Comparison of ENCODE assay signal across 18 cellular contexts in genomic region chr4:8277356-8278008, GRCh38. TPM values are rescaled to one million over a fixed set of nuclear protein-coding genes. Genes with fewer than 3 reads are reported as not detected.
A peak's percentile ranks its signal among the peaks of the same experiment; 100 is the strongest.
DNase-seq lines count a peak whose midpoint lies in the region; ATAC-seq and TF ChIP-seq lines count a peak whose summit lies in the region.
"Had no signal": no experiment of that assay in that cellular context is flagged by ENCODE, and none has a peak within 500 bp of the region (broad histone marks: within the 10 kb centered on the region; RNA-seq: fewer than 3 reads in every experiment).

No MANE protein-coding gene starts in this region.

- CTCF ChIA-PET in CD4-positive, alpha-beta T cell (lab: Charles Lee), result no interaction called here

- no peaks in the 10 kb centered on the region for H3K4me1 Mint-ChIP-seq in CD4-positive, alpha-beta T cell (ENCODE audit: low read depth)
- no peaks in the 10 kb centered on the region for H3K4me1 Mint-ChIP-seq in endodermal cell
- peaks cover 0 to 5% of the 10 kb centered on the region in 2 donors for H3K4me1 Mint-ChIP-seq in natural killer cell treated with Interleukin-12 subunit alpha and Interleukin-12 subunit beta and Interleukin-15 and Interleukin-18, amount 100 ng/mL, for 72 hours (ENCODE audit: low read depth in 2 of 2)

- intact Hi-C loops in CD4-positive, alpha-beta T cell (cut with DNase I, micrococcal nuclease), result no loop called here

- H2AFZ ChIP-seq in fibroblast of lung (ENCODE audit: low read length), result no peak overlapping the region
- H2AFZ ChIP-seq in osteoblast (ENCODE audit: low read length), result no peak overlapping the region

- no peaks in the 10 kb centered on the region for H3K36me3 ChIP-seq in fibroblast of lung (ENCODE audit: control insufficient read depth, insufficient read depth, low read length)
- H3K36me3 ChIP-seq in osteoblast (ENCODE audit: insufficient read depth, low read length), result no peaks in the 10 kb centered on the region
- H3K36me3 ChIP-seq in endodermal cell (ENCODE audit: control insufficient read depth, insufficient read depth, low read length), result no peaks in the 10 kb centered on the region

- peak in 1 of 2 donors; percentile 4 for TF ChIP-seq CTCF in fibroblast of lung (conservative IDR thresholded peaks at IDR 0.05 in 1 of 2, IDR thresholded peaks at IDR 0.05 in 1 of 2; ENCODE audit: low read depth in 1 of 2, low read length in 2 of 2)
- TF ChIP-seq CTCF in osteoblast (IDR thresholded peaks at IDR 0.05; ENCODE audit: extremely low read depth, low read depth, low read length), result no peak
- TF ChIP-seq CTCF in CD4-positive, alpha-beta T cell (IDR thresholded peaks at IDR 0.05), result no peak
- no peak for TF ChIP-seq CTCF in endodermal cell (conservative IDR thresholded peaks at IDR 0.05)

- no peak overlapping the region for H3K27ac Mint-ChIP-seq in CD4-positive, alpha-beta T cell
- H3K27ac Mint-ChIP-seq in endodermal cell, result no peak overlapping the region
- H3K27ac Mint-ChIP-seq in natural killer cell treated with Interleukin-12 subunit alpha and Interleukin-12 subunit beta and Interleukin-15 and Interleukin-18, amount 100 ng/mL, for 72 hours, result no peak overlapping the region

- H3K36me3 Mint-ChIP-seq in CD4-positive, alpha-beta T cell (ENCODE audit: low read depth), result no peaks in the 10 kb centered on the region
- no peaks in the 10 kb centered on the region for H3K36me3 Mint-ChIP-seq in endodermal cell (ENCODE audit: low read depth)
- H3K36me3 Mint-ChIP-seq in natural killer cell treated with Interleukin-12 subunit alpha and Interleukin-12 subunit beta and Interleukin-15 and Interleukin-18, amount 100 ng/mL, for 72 hours, result no peaks in the 10 kb centered on the region

- H3K27ac ChIP-seq in fibroblast of lung (ENCODE audit: insufficient read depth, low read length) (peak overlapping the region; percentile 20), osteoblast (ENCODE audit: low read depth, low read length) (peak overlapping the region; percentile 64), endodermal cell (ENCODE audit: low read depth, low read length) (no peak overlapping the region)
- H3K27ac ChIP-seq in CD4-positive, alpha-beta T cell (ENCODE audit: low read depth, low read length), result no peak overlapping the region

- peak; percentile 6 for DNase-seq in ACHN
- DNase-seq in OCI-M1 (lab: John Stamatoyannopoulos, UW), result peak; percentile 4
- no peak for DNase-seq in fibroblast of lung (ENCODE audit: low read depth in 2 of 2)
- peak; percentile 77 for DNase-seq in osteoblast (ENCODE audit: insufficient read length, low spot score, missing footprints)
- DNase-seq in CD4-positive, alpha-beta T cell, result no peak
- no peak for DNase-seq in endodermal cell
- no peak for DNase-seq in natural killer cell treated with Interleukin-12 subunit alpha and Interleukin-12 subunit beta and Interleukin-15 and Interleukin-18, amount 100 ng/mL, for 72 hours (ENCODE audit: low spot score)
- DNase-seq: activated CD4-positive, alpha-beta T cell treated with anti-CD3 and anti-CD28 coated beads for 48 hours; activated CD8-positive, alpha-beta memory T cell treated with anti-CD3 and anti-CD28 coated beads, Interleukin-2, amount 50 U/mL, for 48 hours; activated gamma-delta T cell treated with Interleukin-2 at 50 U/mL for 16 hours; AML-193; Calu3; islet precursor cell; KBM-7; mesendoderm; stimulated activated CD4-positive, alpha-beta T cell treated with anti-CD3 and anti-CD28 coated beads, Interleukin-2, amount 100 ng/mL, for 24 hours had no signal

- no peaks in the 10 kb centered on the region for H3K79me2 ChIP-seq in fibroblast of lung (ENCODE audit: control insufficient read depth, insufficient read depth, low read length)
- H3K79me2 ChIP-seq in osteoblast (ENCODE audit: insufficient read depth, low read length), result no peaks in the 10 kb centered on the region

- H3K9me3 Mint-ChIP-seq in CD4-positive, alpha-beta T cell, result no peaks in the 10 kb centered on the region
- no peaks in the 10 kb centered on the region for H3K9me3 Mint-ChIP-seq in endodermal cell
- no peaks in the 10 kb centered on the region for H3K9me3 Mint-ChIP-seq in natural killer cell treated with Interleukin-12 subunit alpha and Interleukin-12 subunit beta and Interleukin-15 and Interleukin-18, amount 100 ng/mL, for 72 hours
- H3K9me3 Mint-ChIP-seq: neural crest cell had no signal

- H3K4me3 ChIP-seq in fibroblast of lung (replicated peaks in 1 of 4; ENCODE audit: control extremely low read depth in 1 of 4, insufficient read depth in 1 of 4, low read depth in 3 of 4, low read length in 4 of 4), result no peak overlapping the region
- no peak overlapping the region for H3K4me3 ChIP-seq in osteoblast (ENCODE audit: insufficient read depth, low read length)
- no peak overlapping the region for H3K4me3 ChIP-seq in endodermal cell (ENCODE audit: low read length)

- H3K4me1 ChIP-seq in fibroblast of lung (ENCODE audit: control insufficient read depth, extremely low read depth, insufficient read depth, low read length), result peaks cover 32% of the 10 kb centered on the region
- peaks cover 33% of the 10 kb centered on the region for H3K4me1 ChIP-seq in osteoblast (ENCODE audit: insufficient read depth, low read length)
- no peaks in the 10 kb centered on the region for H3K4me1 ChIP-seq in endodermal cell (ENCODE audit: control insufficient read depth, insufficient read depth, low read length)

- WGBS in endodermal cell (ENCODE audit: insufficient coverage in 1 of 2, insufficient read length in 1 of 2), 2 experiments, result 87 to 88% methylated on average over 8 to 11 of the region's 11 CpGs

- ATAC-seq in HG03139 (IDR thresholded peaks at IDR 0.05; ENCODE audit: unreplicated experiment), result no peak
- ATAC-seq in CD4-positive, alpha-beta T cell (ENCODE audit: poor library complexity), result no peak
- no peak for ATAC-seq in natural killer cell treated with Interleukin-12 subunit alpha and Interleukin-12 subunit beta and Interleukin-15 and Interleukin-18, amount 100 ng/mL, for 72 hours

- H3K9ac ChIP-seq in fibroblast of lung (ENCODE audit: insufficient read depth, low read length) (no peak overlapping the region), endodermal cell (ENCODE audit: extremely low read depth, low read length, poor library complexity, severe bottlenecking) (no peak overlapping the region)

- no peak overlapping the region for H3K4me3 Mint-ChIP-seq in CD4-positive, alpha-beta T cell
- no peak overlapping the region for H3K4me3 Mint-ChIP-seq in endodermal cell
- no peak overlapping the region for H3K4me3 Mint-ChIP-seq in natural killer cell treated with Interleukin-12 subunit alpha and Interleukin-12 subunit beta and Interleukin-15 and Interleukin-18, amount 100 ng/mL, for 72 hours
- H3K4me3 Mint-ChIP-seq: neural crest cell had no signal

- POLR2A ChIA-PET in CD4-positive, alpha-beta T cell (lab: Charles Lee), result no interaction called here

- no peaks in the 10 kb centered on the region for H3K9me3 ChIP-seq in fibroblast of lung (ENCODE audit: control insufficient read depth, insufficient read depth, low read depth, low read length)
- no peaks in the 10 kb centered on the region for H3K9me3 ChIP-seq in osteoblast (ENCODE audit: low read depth, low read length)
- H3K9me3 ChIP-seq in CD4-positive, alpha-beta T cell (ENCODE audit: control insufficient read depth, low read length), result no peaks in the 10 kb centered on the region
- no peaks in the 10 kb centered on the region for H3K9me3 ChIP-seq in endodermal cell (ENCODE audit: control insufficient read depth, low read length)

- in situ Hi-C loops in ACHN (cut with HindIII; ENCODE audit: low pct_ligation_motif_present, low pct_unique_long_range_greater_than_20kb, low sequenced_read_pairs), result no loop called here

- peaks cover 13% of the 10 kb centered on the region for H3K27me3 Mint-ChIP-seq in CD4-positive, alpha-beta T cell
- peaks cover under 1% of the 10 kb centered on the region for H3K27me3 Mint-ChIP-seq in endodermal cell (ENCODE audit: insufficient read depth)
- H3K27me3 Mint-ChIP-seq in natural killer cell treated with Interleukin-12 subunit alpha and Interleukin-12 subunit beta and Interleukin-15 and Interleukin-18, amount 100 ng/mL, for 72 hours, result peaks cover 0 to 6% of the 10 kb centered on the region in 2 donors

- H3K27me3 ChIP-seq in fibroblast of lung (ENCODE audit: control insufficient read depth, insufficient read depth, low read length) (no peaks in the 10 kb centered on the region), osteoblast (ENCODE audit: insufficient read depth, low read length) (no peaks in the 10 kb centered on the region), endodermal cell (ENCODE audit: control insufficient read depth, insufficient read depth, low read length, poor library complexity, severe bottlenecking) (no peaks in the 10 kb centered on the region)
- no peaks in the 10 kb centered on the region for H3K27me3 ChIP-seq in CD4-positive, alpha-beta T cell (ENCODE audit: control insufficient read depth, insufficient read depth, low read length)

- H3K4me2 ChIP-seq in fibroblast of lung (ENCODE audit: extremely low read depth, insufficient read depth, low read length) (no peak overlapping the region), osteoblast (ENCODE audit: insufficient read depth, low read length) (no peak overlapping the region)

- H4K20me1 ChIP-seq in fibroblast of lung (ENCODE audit: control insufficient read depth, extremely low read depth, insufficient read depth, low read length) (no peaks in the 10 kb centered on the region), osteoblast (ENCODE audit: insufficient read depth, low read length) (no peaks in the 10 kb centered on the region)

RNA-seq across cellular contexts. Expression of gene HTRA3, which starts 7.9 kb away (rescaled TPM):
- total RNA-seq in fibroblast of lung, result 2.6 and 2.8 TPM in 2 replicates
- polyA plus RNA-seq in fibroblast of lung, result 1.0 and 3.5 TPM in 2 replicates
- polyA plus RNA-seq in fibroblast of lung (2012), result 1.3 and 4.3 TPM in 2 replicates
- polyA minus RNA-seq in fibroblast of lung (ENCODE audit: low replicate concordance), result 0.63 and 2.9 TPM in 2 replicates
- total RNA-seq in osteoblast, result 4.0 and 11.5 TPM in 2 replicates
- not detected for total RNA-seq in CD4-positive, alpha-beta T cell
- total RNA-seq in endodermal cell, result 1 to 10 TPM; 3.2 to 4.6 TPM
- 1.4 TPM for polyA plus RNA-seq in endodermal cell (2013, experiment 1 of 2)
- polyA plus RNA-seq in endodermal cell (2013, experiment 2 of 2), result 1.6 TPM
- total RNA-seq in natural killer cell treated with Interleukin-12 subunit alpha and Interleukin-12 subunit beta and Interleukin-15 and Interleukin-18, amount 100 ng/mL, for 72 hours, result not detected
- total RNA-seq: Calu3 had no signal

Comparison
In these comparisons a context has a peak if more than half of its experiments do, and no peak if none do; other contexts are left out.
1. DNase-seq: peak in ACHN (single experiment), OCI-M1 (single experiment) and osteoblast (single experiment); none in fibroblast of lung (0 of 2), CD4-positive, alpha-beta T cell (0 of 10), endodermal cell (single experiment) and natural killer cell treated with Interleukin-12 subunit alpha and Interleukin-12 subunit beta and Interleukin-15 and Interleukin-18, amount 100 ng/mL, for 72 hours (single experiment).
2. H3K27ac ChIP-seq: peak in fibroblast of lung (single experiment) and osteoblast (single experiment); none in CD4-positive, alpha-beta T cell (single experiment) and endodermal cell (single experiment).